22 cellular contexts compared by ENCODE assay signal in the genomic region with DNA sequence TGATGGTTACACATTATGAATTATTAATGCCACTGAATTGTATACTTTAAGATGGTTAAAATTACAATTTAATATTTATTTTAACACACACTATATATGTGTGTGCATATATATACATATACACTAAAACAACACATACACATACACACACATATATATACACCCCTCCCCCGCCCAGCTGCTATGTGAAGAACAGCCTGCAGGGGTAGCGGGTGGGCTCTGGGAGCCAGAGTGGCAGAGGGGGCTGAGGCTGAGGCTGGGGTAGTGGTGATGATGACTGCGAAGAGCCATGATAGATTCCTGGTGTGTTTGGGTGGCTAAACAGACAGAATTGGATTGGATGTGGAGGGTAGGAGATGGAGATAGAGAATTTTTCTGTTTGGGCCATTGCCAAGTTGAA. TPM values are rescaled to one million over a fixed set of nuclear protein-coding genes. Genes with fewer than 3 reads are reported as not detected.
DNase-seq lines count a peak whose midpoint lies in the region; TF ChIP-seq lines count a peak whose summit lies in the region.
"Had no signal": no experiment of that assay in that cellular context is flagged by ENCODE, and none has a peak within 500 bp of the region (broad histone marks: within the 10 kb centered on the region; RNA-seq: fewer than 3 reads in every experiment).

No MANE protein-coding gene starts in this region.

- H3K27ac ChIP-seq in H9 (ENCODE audit: insufficient read length, low read depth, low read length): no peak overlapping the region
- H3K27ac ChIP-seq in endodermal cell (ENCODE audit: low read depth, low read length): no peak overlapping the region
- no peak overlapping the region for H3K27ac ChIP-seq in neural progenitor cell
- H3K27ac ChIP-seq in OCI-LY7 (ENCODE audit: low read depth, low read length, poor library complexity, severe bottlenecking): no peak overlapping the region
- H3K27ac ChIP-seq: 22Rv1; BLaER1 treated with 17β-estradiol and CSF1 and Interleukin-3, amounts not matched to agents 10 nM and 100 nM; KMS-11 had no signal

- H3K4me1 ChIP-seq in H9 (ENCODE audit: insufficient read depth, low read length): no peaks in the 10 kb centered on the region
- no peaks in the 10 kb centered on the region for H3K4me1 ChIP-seq in endodermal cell (ENCODE audit: control insufficient read depth, insufficient read depth, low read length)
- no peaks in the 10 kb centered on the region for H3K4me1 ChIP-seq in neural progenitor cell
- H3K4me1 ChIP-seq in OCI-LY7 (ENCODE audit: insufficient read depth, low read length, poor library complexity, severe bottlenecking): no peaks in the 10 kb centered on the region
- H3K4me1 ChIP-seq: HAP-1 had no signal

- no peaks in the 10 kb centered on the region for H3K23me2 ChIP-seq in H9 (ENCODE audit: insufficient read length, low read depth, low read length, poor library complexity, severe bottlenecking)

- H3K36me3 Mint-ChIP-seq in H9 (ENCODE audit: insufficient read depth in 1 of 3, low read depth in 3 of 3) (peaks cover 0 to 10% (median 4%) of the 10 kb centered on the region in 3 experiments; a peak in 5 of 7 replicates), endodermal cell (ENCODE audit: low read depth) (peaks cover 2% of the 10 kb centered on the region), neural progenitor cell (peaks cover 15% of the 10 kb centered on the region), endothelial cell (ENCODE audit: low read depth, unreplicated experiment) (peaks cover 16% of the 10 kb centered on the region)
- H3K36me3 Mint-ChIP-seq: CD8-positive, alpha-beta T cell had no signal

- no peak overlapping the region for H2AK5ac ChIP-seq in H9 (ENCODE audit: insufficient read length, low read length)

- no peak overlapping the region for H3K18ac ChIP-seq in H9 (ENCODE audit: insufficient read length, low read depth, low read length)

- H3K9me3 ChIP-seq in H9 (ENCODE audit: control insufficient read depth, low read depth, low read length) (no peaks in the 10 kb centered on the region), endodermal cell (ENCODE audit: control insufficient read depth, low read length) (no peaks in the 10 kb centered on the region), neural progenitor cell (ENCODE audit: low read depth) (no peaks in the 10 kb centered on the region), OCI-LY7 (ENCODE audit: low read length) (peaks cover 6% of the 10 kb centered on the region; the same call in 1 of the 2 replicates)
- H3K9me3 ChIP-seq: HAP-1 had no signal

- H3K9ac ChIP-seq in H9 (ENCODE audit: extremely low read depth, insufficient read length, low read length) (no peak overlapping the region), endodermal cell (ENCODE audit: extremely low read depth, low read length, poor library complexity, severe bottlenecking) (no peak overlapping the region), neural progenitor cell (no peak overlapping the region)
- H3K9ac ChIP-seq: BLaER1 treated with 17β-estradiol and CSF1 and Interleukin-3, amounts not matched to agents 10 nM and 100 nM; KMS-11 had no signal

- H3K4me2 ChIP-seq in H9 (ENCODE audit: insufficient read depth, insufficient read length, low read length): no peak overlapping the region
- H3K4me2 ChIP-seq in neural progenitor cell: no peak overlapping the region
- no peak overlapping the region for H3K4me2 ChIP-seq in OCI-LY7 (ENCODE audit: low read length)
- H3K4me2 ChIP-seq: BLaER1 treated with 17β-estradiol and CSF1 and Interleukin-3, amounts not matched to agents 10 nM and 100 nM; KMS-11 had no signal

- no peaks in the 10 kb centered on the region for H3K9me2 ChIP-seq in OCI-LY7 (ENCODE audit: insufficient read depth, low read length)

- H3K4me1 Mint-ChIP-seq in H9: no peaks in the 10 kb centered on the region; a peak in 1 of 4 replicates
- no peaks in the 10 kb centered on the region for H3K4me1 Mint-ChIP-seq in endodermal cell
- peaks cover 3% of the 10 kb centered on the region for H3K4me1 Mint-ChIP-seq in neural progenitor cell
- H3K4me1 Mint-ChIP-seq in endothelial cell (ENCODE audit: unreplicated experiment): peaks cover 9% of the 10 kb centered on the region

- H3K4ac ChIP-seq in H9 (ENCODE audit: low read depth, low read length): no peak overlapping the region

- no peak overlapping the region for H3K56ac ChIP-seq in H9 (ENCODE audit: insufficient read length, low read depth, low read length)

- H3F3A ChIP-seq in neural progenitor cell (ENCODE audit: low read depth): no peaks in the 10 kb centered on the region

- no peak overlapping the region for H4K5ac ChIP-seq in H9 (ENCODE audit: insufficient read length, low read depth, low read length)

- no peak overlapping the region for H2BK20ac ChIP-seq in H9 (ENCODE audit: low read depth, low read length, poor library complexity, severe bottlenecking)

- no peak overlapping the region for H2BK5ac ChIP-seq in H9 (ENCODE audit: insufficient read length, low read length)

- H3K27ac Mint-ChIP-seq in H9: no peak overlapping the region
- no peak overlapping the region for H3K27ac Mint-ChIP-seq in endodermal cell
- peak overlapping the region; percentile 2 for H3K27ac Mint-ChIP-seq in neural progenitor cell
- no peak overlapping the region for H3K27ac Mint-ChIP-seq in endothelial cell (ENCODE audit: unreplicated experiment)
- H3K27ac Mint-ChIP-seq: CD8-positive, alpha-beta T cell had no signal

- no peak overlapping the region for H3K14ac ChIP-seq in H9 (ENCODE audit: insufficient read depth, low read length)

- H4K91ac ChIP-seq in H9 (ENCODE audit: insufficient read length, low read depth, low read length): no peak overlapping the region

- H3K4me3 Mint-ChIP-seq in H9 (no peak overlapping the region), endodermal cell (no peak overlapping the region), neural progenitor cell (no peak overlapping the region), endothelial cell (ENCODE audit: unreplicated experiment) (no peak overlapping the region)
- H3K4me3 Mint-ChIP-seq: CD8-positive, alpha-beta T cell had no signal

- H3K23ac ChIP-seq in H9 (ENCODE audit: insufficient read length, low read depth, low read length): no peak overlapping the region

- peak; percentile 23 for DNase-seq in DMS 273 (lab: John Stamatoyannopoulos, UW; ENCODE audit: unreplicated experiment)
- DNase-seq in DMS 273 treated with DMSO at 0.1 percent for 48 hours (lab: John Stamatoyannopoulos, UW): no peak
- DNase-seq in H9: no peak
- DNase-seq in endodermal cell: peak; percentile 62
- DNase-seq in neural progenitor cell (ENCODE audit: low spot score): peak; percentile 39
- no peak for DNase-seq in endothelial cell (ENCODE audit: low spot score)
- no peak for DNase-seq in OCI-LY7 (ENCODE audit: low spot score)
- DNase-seq in NCI-H2107 treated with DMSO at 0.1 percent for 48 hours (lab: John Stamatoyannopoulos, UW; ENCODE audit: unreplicated experiment): no peak
- DNase-seq: ACHN; CD8-positive, alpha-beta T cell; EL; NCI-H1105; NCI-H146; NCI-H2029; NCI-H345; NCI-H524; NCI-H774; OCI-M1 had no signal

- H3K9me3 Mint-ChIP-seq in H9 (peaks cover 5 to 12% of the 10 kb centered on the region in 2 experiments; a peak in 3 of 5 replicates), endodermal cell (peaks cover 6% of the 10 kb centered on the region), neural progenitor cell (peaks cover 17% of the 10 kb centered on the region), endothelial cell (ENCODE audit: unreplicated experiment) (no peaks in the 10 kb centered on the region)
- H3K9me3 Mint-ChIP-seq: CD8-positive, alpha-beta T cell had no signal

- H4K20me1 ChIP-seq in H9 (ENCODE audit: control insufficient read depth, insufficient read depth, insufficient read length): no peaks in the 10 kb centered on the region
- no peaks in the 10 kb centered on the region for H4K20me1 ChIP-seq in neural progenitor cell (ENCODE audit: low read depth)
- H4K20me1 ChIP-seq in OCI-LY7 (ENCODE audit: insufficient read depth, low read length): no peaks in the 10 kb centered on the region
- H4K20me1 ChIP-seq: BLaER1 treated with 17β-estradiol and CSF1 and Interleukin-3, amounts not matched to agents 10 nM and 100 nM had no signal

- H3K79me2 ChIP-seq in H9 (ENCODE audit: insufficient read depth, low read length) (no peaks in the 10 kb centered on the region), neural progenitor cell (ENCODE audit: low read depth) (no peaks in the 10 kb centered on the region), OCI-LY7 (ENCODE audit: insufficient read depth, low read depth, low read length) (no peaks in the 10 kb centered on the region)

- H3K27me3 ChIP-seq in H9 (ENCODE audit: insufficient read depth, low read length) (no peaks in the 10 kb centered on the region), endodermal cell (ENCODE audit: control insufficient read depth, insufficient read depth, low read length, poor library complexity, severe bottlenecking) (no peaks in the 10 kb centered on the region), neural progenitor cell (no peaks in the 10 kb centered on the region)
- H3K27me3 ChIP-seq: BLaER1 treated with 17β-estradiol and CSF1 and Interleukin-3, amounts not matched to agents 10 nM and 100 nM had no signal

- peaks cover 6% of the 10 kb centered on the region for H3K27me3 Mint-ChIP-seq in H9 (ENCODE audit: low read depth)
- H3K27me3 Mint-ChIP-seq in endodermal cell (ENCODE audit: insufficient read depth): no peaks in the 10 kb centered on the region
- peaks cover 3% of the 10 kb centered on the region for H3K27me3 Mint-ChIP-seq in neural progenitor cell (ENCODE audit: insufficient read depth, low read depth)
- no peaks in the 10 kb centered on the region for H3K27me3 Mint-ChIP-seq in endothelial cell (ENCODE audit: unreplicated experiment)

- no peak overlapping the region for H3T11ph ChIP-seq in H9 (ENCODE audit: low read length)

- H3K79me1 ChIP-seq in H9 (ENCODE audit: insufficient read depth, low read depth, low read length, poor library complexity, severe bottlenecking): no peaks in the 10 kb centered on the region

- BruUV-seq in OCI-LY7 (replicated peaks; lab: Mats Ljungman, UMichigan): no TSS peak

- H2BK15ac ChIP-seq in H9 (ENCODE audit: low read depth, low read length): no peak overlapping the region

- H2BK12ac ChIP-seq in H9 (ENCODE audit: insufficient read length, low read depth, low read length): no peak overlapping the region

- no peaks in the 10 kb centered on the region for H3K36me3 ChIP-seq in endodermal cell (ENCODE audit: control insufficient read depth, insufficient read depth, low read length)
- no peaks in the 10 kb centered on the region for H3K36me3 ChIP-seq in neural progenitor cell
- H3K36me3 ChIP-seq in OCI-LY7 (ENCODE audit: insufficient read depth, low read length): no peaks in the 10 kb centered on the region
- H3K36me3 ChIP-seq: BLaER1 treated with 17β-estradiol and CSF1 and Interleukin-3, amounts not matched to agents 10 nM and 100 nM; HAP-1 had no signal

- POLR2A ChIA-PET in OCI-LY7 (lab: Charles Lee): no interaction called here

- TF ChIP-seq CTCF in H9 (conservative IDR thresholded peaks at IDR 0.05) (peak; percentile 48), endodermal cell (conservative IDR thresholded peaks at IDR 0.05) (peak; percentile 65), neural progenitor cell (IDR thresholded peaks at IDR 0.05) (peak; percentile 27), endothelial cell (IDR thresholded peaks at IDR 0.05; ENCODE audit: unreplicated experiment) (no peak), OCI-LY7 (conservative IDR thresholded peaks at IDR 0.05; ENCODE audit: low read length) (no peak)

- H3K4me3 ChIP-seq in endodermal cell (ENCODE audit: low read length): no peak overlapping the region
- H3K4me3 ChIP-seq in neural progenitor cell: no peak overlapping the region
- no peak overlapping the region for H3K4me3 ChIP-seq in OCI-LY7 (ENCODE audit: low read depth, low read length, poor library complexity, severe bottlenecking)
- H3K4me3 ChIP-seq: BLaER1 treated with 17β-estradiol and CSF1 and Interleukin-3, amounts not matched to agents 10 nM and 100 nM; HAP-1 had no signal

- CTCF ChIA-PET in OCI-LY7 (lab: Charles Lee; ENCODE audit: unreplicated experiment): no interaction called here

- no peak overlapping the region for H2AFZ ChIP-seq in H9 (ENCODE audit: low read length)
- H2AFZ ChIP-seq in neural progenitor cell (replicated peaks): no peak overlapping the region
- H2AFZ ChIP-seq in OCI-LY7 (ENCODE audit: low read length): no peak overlapping the region

- no peak overlapping the region for H4K8ac ChIP-seq in H9 (replicated peaks; ENCODE audit: insufficient read length, low read depth, low read length)

- no peak overlapping the region for H2BK120ac ChIP-seq in H9 (ENCODE audit: low read depth, low read length, poor library complexity, severe bottlenecking)

- intact Hi-C loops in OCI-LY7 (cut with micrococcal nuclease; ENCODE audit: unreplicated experiment): no loop called here

- WGBS in H9 (ENCODE audit: extremely low coverage, insufficient read length, low lambda C conversion rate): no CpG with 5 or more reads among the region's 3 CpGs
- WGBS in endodermal cell (ENCODE audit: insufficient coverage in 1 of 2, insufficient read length in 1 of 2), 2 experiments: 88% methylated on average over 3 of the region's 3 CpGs; no CpG with 5 or more reads in 1 of the 2 experiments

RNA-seq across cellular contexts. Expression of gene APEH, which starts 39.4 kb away (rescaled TPM):
- total RNA-seq in H9 (2021) (215 and 220 TPM in 2 replicates), endodermal cell (100 to 1,000 TPM; 188 to 216 TPM), neural progenitor cell (ENCODE audit: low replicate concordance) (132 and 160 TPM in 2 replicates), endothelial cell (ENCODE audit: unreplicated experiment) (71.1 TPM), OCI-LY7 (2022) (132 and 133 TPM in 2 replicates)
- 90.5 TPM for polyA plus RNA-seq in endodermal cell (2013, experiment 1 of 2)
- polyA plus RNA-seq in endodermal cell (2013, experiment 2 of 2): 84.2 TPM
- 94.8 and 112 TPM in 2 replicates for total RNA-seq in OCI-LY7 (2014; rRNA removed; shearing (Covaris generic))

RNA-seq across cellular contexts. Expression of gene MST1, which starts 54.5 kb away (rescaled TPM):
- total RNA-seq in H9 (2021) (8.9 and 9.3 TPM in 2 replicates), endodermal cell (10 to 100 TPM; 30.8 to 35.5 TPM), neural progenitor cell (ENCODE audit: low replicate concordance) (2.7 and 8.8 TPM in 2 replicates), endothelial cell (ENCODE audit: unreplicated experiment) (22.0 TPM), OCI-LY7 (2022) (24.2 and 26.2 TPM in 2 replicates)
- polyA plus RNA-seq in endodermal cell (2013, experiment 1 of 2): 21.9 TPM
- 17.2 TPM for polyA plus RNA-seq in endodermal cell (2013, experiment 2 of 2)
- 12.5 and 13.1 TPM in 2 replicates for total RNA-seq in OCI-LY7 (2014; rRNA removed; shearing (Covaris generic))

RNA-seq across cellular contexts. Expression of gene RNF123, which starts 54.6 kb away (rescaled TPM):
- total RNA-seq in H9 (2021) (39.9 and 40.6 TPM in 2 replicates), endodermal cell (10 to 100 TPM; 47.3 to 47.6 TPM), neural progenitor cell (ENCODE audit: low replicate concordance) (15.0 and 34.4 TPM in 2 replicates), endothelial cell (ENCODE audit: unreplicated experiment) (42.3 TPM), OCI-LY7 (2022) (48.4 and 50.6 TPM in 2 replicates)
- polyA plus RNA-seq in endodermal cell (2013, experiment 1 of 2): 38.6 TPM
- polyA plus RNA-seq in endodermal cell (2013, experiment 2 of 2): 33.5 TPM
- 20.8 and 39.2 TPM in 2 replicates for total RNA-seq in OCI-LY7 (2014; rRNA removed; shearing (Covaris generic))

Comparison
In these comparisons a context has a peak if more than half of its experiments do, and no peak if none do; other contexts are left out.
1. DNase-seq: peak in DMS 273 (single experiment), endodermal cell (single experiment) and neural progenitor cell (single experiment); none in DMS 273 treated with DMSO at 0.1 percent for 48 hours (single experiment), H9 (single experiment), endothelial cell (single experiment), OCI-LY7 (single experiment) and NCI-H2107 treated with DMSO at 0.1 percent for 48 hours (single experiment).
2. CTCF ChIP-seq: peak in H9 (single experiment), endodermal cell (single experiment) and neural progenitor cell (single experiment); none in endothelial cell (single experiment) and OCI-LY7 (single experiment).